Comparison of ENCODE assay signal across 2 cellular contexts in the genomic region with DNA sequence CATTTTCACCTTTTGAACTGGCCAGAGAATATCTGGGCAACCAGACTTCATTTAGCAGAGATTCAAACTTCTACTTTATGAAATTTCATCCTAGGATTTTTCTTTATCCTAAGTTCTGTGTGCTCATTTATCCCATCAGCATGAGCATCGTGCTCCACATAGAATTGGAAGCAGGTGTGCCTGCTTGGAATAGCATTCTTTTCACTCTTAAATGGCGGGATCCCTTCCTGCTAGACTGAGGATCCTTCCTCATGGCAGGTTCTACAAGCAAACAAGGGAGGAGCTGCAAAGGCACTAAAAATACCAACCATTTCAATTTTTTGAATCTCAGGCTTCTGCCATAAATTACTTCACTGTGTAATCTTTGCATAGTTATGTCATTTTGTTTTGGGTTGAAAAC.
A peak's percentile ranks its signal among the peaks of the same experiment; 100 is the strongest.
TF ChIP-seq lines count a peak whose summit lies in the region.

No MANE protein-coding gene starts in this region.

TF ChIP-seq in HepG2, 621 proteins besides CTCF, POLR2A, EP300 and RAD21:
- TF ChIP-seq, protein P1, sequence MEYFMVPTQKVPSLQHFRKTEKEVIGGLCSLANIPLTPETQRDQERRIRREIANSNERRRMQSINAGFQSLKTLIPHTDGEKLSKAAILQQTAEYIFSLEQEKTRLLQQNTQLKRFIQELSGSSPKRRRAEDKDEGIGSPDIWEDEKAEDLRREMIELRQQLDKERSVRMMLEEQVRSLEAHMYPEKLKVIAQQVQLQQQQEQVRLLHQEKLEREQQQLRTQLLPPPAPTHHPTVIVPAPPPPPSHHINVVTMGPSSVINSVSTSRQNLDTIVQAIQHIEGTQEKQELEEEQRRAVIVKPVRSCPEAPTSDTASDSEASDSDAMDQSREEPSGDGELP (IDR thresholded peaks at IDR 0.05; ENCODE audit: borderline replicate concordance, low read depth): no peak
- TF ChIP-seq NAIF1 (CRISPR knock-in tag; IDR thresholded peaks at IDR 0.05; ENCODE audit: borderline replicate concordance): no peak
- no peak for TF ChIP-seq ZNF138 (CRISPR knock-in tag; IDR thresholded peaks at IDR 0.05; ENCODE audit: low read depth)
TF ChIP-seq in HepG2: peak in this region for 0.

TF ChIP-seq in H1, 55 proteins besides CTCF, POLR2A, EP300 and RAD21:
- TF ChIP-seq, protein P2, sequence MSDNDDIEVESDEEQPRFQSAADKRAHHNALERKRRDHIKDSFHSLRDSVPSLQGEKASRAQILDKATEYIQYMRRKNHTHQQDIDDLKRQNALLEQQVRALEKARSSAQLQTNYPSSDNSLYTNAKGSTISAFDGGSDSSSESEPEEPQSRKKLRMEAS (IDR thresholded peaks at IDR 0.05): 0 out of 2 replicates have a peak, but pooled peaks have one; percentile 11
- TF ChIP-seq, protein P3, sequence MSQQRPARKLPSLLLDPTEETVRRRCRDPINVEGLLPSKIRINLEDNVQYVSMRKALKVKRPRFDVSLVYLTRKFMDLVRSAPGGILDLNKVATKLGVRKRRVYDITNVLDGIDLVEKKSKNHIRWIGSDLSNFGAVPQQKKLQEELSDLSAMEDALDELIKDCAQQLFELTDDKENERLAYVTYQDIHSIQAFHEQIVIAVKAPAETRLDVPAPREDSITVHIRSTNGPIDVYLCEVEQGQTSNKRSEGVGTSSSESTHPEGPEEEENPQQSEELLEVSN (IDR thresholded peaks at IDR 0.05): peak; percentile 70; the same call in 1 of the 2 replicates
- no peak for TF ChIP-seq SUZ12 (IDR thresholded peaks at IDR 0.05; ENCODE audit: low read length)
